ENCODE assay signal across 23 cellular contexts in genomic region chr2:196977491-196977890, GRCh38. TPM values are rescaled to one million over a fixed set of nuclear protein-coding genes. Genes with fewer than 3 reads are reported as not detected.
A peak's percentile ranks its signal among the peaks of the same experiment; 100 is the strongest.
DNase-seq lines count a peak whose midpoint lies in the region; ATAC-seq, FAIRE-seq and TF ChIP-seq lines count a peak whose summit lies in the region.
"Had no signal": no experiment of that assay in that cellular context is flagged by ENCODE, and none has a peak within 500 bp of the region (broad histone marks: within the 10 kb centered on the region; RNA-seq: fewer than 3 reads in every experiment).

No MANE protein-coding gene starts in this region.

- H3K9me3 Mint-ChIP-seq in astrocyte (ENCODE audit: unreplicated experiment) = peaks cover 3% of the 10 kb centered on the region
- H3K9me3 Mint-ChIP-seq: GM23338 had no signal

- H3K4me1 ChIP-seq in astrocyte (ENCODE audit: insufficient read depth, low read length) = no peaks in the 10 kb centered on the region
- H3K4me1 ChIP-seq: BE2C had no signal

- no peaks in the 10 kb centered on the region for H3K27me3 Mint-ChIP-seq in astrocyte (ENCODE audit: low read depth, unreplicated experiment)
- H3K27me3 Mint-ChIP-seq: CD4-positive, CD25-positive, alpha-beta regulatory T cell; CD8-positive, alpha-beta memory T cell had no signal

- H3K4me2 ChIP-seq in astrocyte (ENCODE audit: low read length) = no peak overlapping the region
- H3K4me2 ChIP-seq: GM23338 had no signal

- no peak overlapping the region for H3K9ac ChIP-seq in astrocyte (ENCODE audit: low read length)

- H3K79me2 ChIP-seq in astrocyte (ENCODE audit: insufficient read depth, low read length) = no peaks in the 10 kb centered on the region

- H3K4me3 ChIP-seq in astrocyte (ENCODE audit: insufficient read depth, low read depth, low read length) = no peak overlapping the region
- no peak overlapping the region for H3K4me3 ChIP-seq in fibroblast of pulmonary artery (replicated peaks; ENCODE audit: low read depth, low read length)
- H3K4me3 ChIP-seq: GM23338 had no signal

- no peaks in the 10 kb centered on the region for H3K36me3 Mint-ChIP-seq in astrocyte (ENCODE audit: low read depth, unreplicated experiment)
- H3K36me3 Mint-ChIP-seq: CD4-positive, CD25-positive, alpha-beta regulatory T cell; CD8-positive, alpha-beta memory T cell had no signal

- FAIRE-seq in astrocyte (lab: Jason Lieb, UNC) = no peak
- FAIRE-seq: A204.1, G401.6, GM12892, GM18507, H54, HepG2 had no signal

- H3K9me3 ChIP-seq in astrocyte (ENCODE audit: insufficient read depth, low read depth, low read length) = no peaks in the 10 kb centered on the region
- H3K9me3 ChIP-seq: BE2C had no signal

- DNase-seq in NCI-H226 = peak; percentile 26
- peak; percentile 51 for DNase-seq in astrocyte (ENCODE audit: low read depth)
- DNase-seq in fibroblast of pulmonary artery (ENCODE audit: low read depth) = peak; percentile 15
- no peak for DNase-seq in NCI-H2081 (lab: John Stamatoyannopoulos, UW)
- no peak for DNase-seq in DMS79 treated with DMSO at 0.1 percent for 48 hours (lab: John Stamatoyannopoulos, UW)
- DNase-seq: ACHN; BE2C; C1 segment of cervical spinal cord; CD4-positive, CD25-positive, alpha-beta regulatory T cell; CD8-positive, alpha-beta memory T cell; COR-L47; DMS 273 treated with DMSO at 0.1 percent for 48 hours; DMS53; HCEC 1CT had no signal

- H3K4me3 Mint-ChIP-seq in astrocyte (ENCODE audit: unreplicated experiment) = no peak overlapping the region
- H3K4me3 Mint-ChIP-seq: CD8-positive, alpha-beta memory T cell; GM23338 had no signal

- no peak for TF ChIP-seq CTCF in astrocyte (IDR thresholded peaks at IDR 0.05; ENCODE audit: insufficient read depth, low read depth, low read length)
- no peak for TF ChIP-seq CTCF in fibroblast of pulmonary artery (IDR thresholded peaks at IDR 0.05; ENCODE audit: low read length, missing control alignments)

- ATAC-seq in HG03460 (IDR thresholded peaks at IDR 0.05; ENCODE audit: unreplicated experiment) (no peak), HG03521 (IDR thresholded peaks at IDR 0.05; ENCODE audit: unreplicated experiment) (no peak)
- ATAC-seq: GM23338, HepG2 had no signal

- H3K4me1 Mint-ChIP-seq in astrocyte (ENCODE audit: low read depth, unreplicated experiment) = no peaks in the 10 kb centered on the region

- no peaks in the 10 kb centered on the region for H3K27me3 ChIP-seq in astrocyte (ENCODE audit: insufficient read depth, low read length)
- H3K27me3 ChIP-seq: BE2C had no signal

- no peak overlapping the region for H3K27ac Mint-ChIP-seq in astrocyte (ENCODE audit: unreplicated experiment)
- H3K27ac Mint-ChIP-seq: CD4-positive, CD25-positive, alpha-beta regulatory T cell; GM23338 had no signal

- H3K27ac ChIP-seq in astrocyte (ENCODE audit: low read depth, low read length) = no peak overlapping the region

- H4K20me1 ChIP-seq in astrocyte (ENCODE audit: insufficient read depth, low read length) = no peaks in the 10 kb centered on the region

- H2AFZ ChIP-seq in astrocyte (ENCODE audit: low read depth, low read length) = no peak overlapping the region
- H2AFZ ChIP-seq: GM23338 had no signal

- H3K36me3 ChIP-seq in astrocyte (ENCODE audit: insufficient read depth, low read length) = no peaks in the 10 kb centered on the region
- H3K36me3 ChIP-seq: BE2C had no signal

RNA-seq across cellular contexts. Expression of gene PGAP1, which starts 51.0 kb away (rescaled TPM):
- total RNA-seq in astrocyte = 19.9 and 22.8 TPM in 2 replicates

Comparison
In these comparisons a context has a peak if more than half of its experiments do, and no peak if none do; other contexts are left out.
1. DNase-seq: peak in NCI-H226 (single experiment), astrocyte (single experiment) and fibroblast of pulmonary artery (single experiment); none in NCI-H2081 (0 of 2) and DMS79 treated with DMSO at 0.1 percent for 48 hours (single experiment).